In genomic region chr6:121677551-121677950, GRCh38 we compare ENCODE assay signal across 20 cellular contexts.
"Had no signal": no experiment of that assay in that cellular context is flagged by ENCODE, and none has a peak within 500 bp of the region (broad histone marks: within the 10 kb centered on the region; RNA-seq: fewer than 3 reads in every experiment).

No MANE protein-coding gene starts in this region.

- H3K4me3 ChIP-seq: MG63 had no signal

- H3K9me3 ChIP-seq: MG63, SK-N-SH had no signal

- H3K27me3 ChIP-seq: MG63 had no signal

- H3K36me3 ChIP-seq: MG63 had no signal

- H3K9ac ChIP-seq: SK-N-SH had no signal

- DNase-seq: KBM-7, MG63, NCI-H1092, NCI-H1105 treated with DMSO at 0.1 percent for 48 hours, NCI-H1436, NCI-H187, NCI-H2029, NCI-H2081 treated with DMSO at 0.1 percent for 48 hours, NCI-H2171, NCI-H226, NCI-H446, NCI-H510A, NCI-H524 treated with DMSO at 0.1 percent for 48 hours, NCI-H69, NCI-H774, SHP77, SK-N-SH had no signal

- H3K4me2 ChIP-seq: SK-N-SH had no signal

- H3K27ac ChIP-seq: HL-60, RWPE1 had no signal

- FAIRE-seq: RCC 7860 had no signal
